ENCODE assay signal across 1 cellular context in genomic region chr20:32731882-32732266, GRCh38.
TF ChIP-seq lines count a peak whose summit lies in the region.

No MANE protein-coding gene starts in this region.

TF ChIP-seq in endothelial cell of umbilical vein, 7 proteins besides CTCF, POLR2A, EP300 and RAD21:
- TF ChIP-seq EZH2 (IDR thresholded peaks at IDR 0.05; ENCODE audit: borderline replicate concordance, low read depth, low read length, severe bottlenecking): no peak
- no peak for TF ChIP-seq POLR2AphosphoS5 (IDR thresholded peaks at IDR 0.05; ENCODE audit: insufficient read depth, low read depth, low read length)
- TF ChIP-seq MAX (IDR thresholded peaks at IDR 0.05; ENCODE audit: insufficient read depth, insufficient read length): no peak
- no peak for TF ChIP-seq GATA2 (IDR thresholded peaks at IDR 0.05; ENCODE audit: insufficient read depth, insufficient read length, low read depth, low read length)
- TF ChIP-seq FOS (IDR thresholded peaks at IDR 0.05; ENCODE audit: borderline replicate concordance, insufficient read depth, low read length): no peak
- no peak for TF ChIP-seq MYC (IDR thresholded peaks at IDR 0.05; ENCODE audit: low read depth, low read length)
- TF ChIP-seq JUN (IDR thresholded peaks at IDR 0.05; ENCODE audit: borderline replicate concordance, insufficient read depth, insufficient read length, low read depth): no peak
